In the genomic region with DNA sequence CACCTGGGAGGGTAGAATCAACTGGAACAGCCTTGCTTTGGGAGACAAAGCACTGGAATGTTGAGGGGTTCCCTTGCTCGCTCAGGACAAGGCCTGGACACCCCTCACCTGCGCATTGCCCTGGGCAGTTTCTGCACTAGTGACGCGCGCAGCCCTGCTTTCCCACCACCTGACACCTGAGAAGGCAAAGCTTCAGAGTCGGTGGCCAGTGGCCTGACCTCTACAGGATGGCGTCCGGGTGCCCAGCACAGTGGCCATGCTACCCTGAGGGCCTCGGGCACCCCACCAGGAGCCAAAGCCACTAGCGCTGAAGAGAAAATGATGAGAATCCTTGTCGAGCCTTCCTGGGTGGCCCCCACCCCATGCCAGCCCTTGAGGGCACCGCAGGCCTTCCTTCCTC, we compare ENCODE assay signal across 1 cellular context.
TF ChIP-seq lines count a peak whose summit lies in the region.

No MANE protein-coding gene starts in this region.

TF ChIP-seq in H1, 55 proteins besides CTCF, POLR2A, EP300 and RAD21:
- TF ChIP-seq SRF (IDR thresholded peaks at IDR 0.05; ENCODE audit: low read depth, low read length), result no peak
- TF ChIP-seq FOSL1 (IDR thresholded peaks at IDR 0.05; ENCODE audit: insufficient read depth, low read depth, low read length), result no peak
- no peak for TF ChIP-seq TBP (IDR thresholded peaks at IDR 0.05; ENCODE audit: low read depth, low read length)
- TF ChIP-seq CTBP2 (IDR thresholded peaks at IDR 0.05; ENCODE audit: borderline replicate concordance, insufficient read depth, insufficient read length, low read length), result no peak
- no peak for TF ChIP-seq KDM4A (IDR thresholded peaks at IDR 0.05; ENCODE audit: low read depth, low read length, severe bottlenecking)
- TF ChIP-seq RFX5 (IDR thresholded peaks at IDR 0.05; ENCODE audit: borderline replicate concordance, low read depth, low read length), result no peak
- no peak for TF ChIP-seq SP2 (IDR thresholded peaks at IDR 0.05; ENCODE audit: low read length)
- TF ChIP-seq CHD1 (IDR thresholded peaks at IDR 0.05; ENCODE audit: low read depth, low read length), result no peak
- TF ChIP-seq, protein P1, sequence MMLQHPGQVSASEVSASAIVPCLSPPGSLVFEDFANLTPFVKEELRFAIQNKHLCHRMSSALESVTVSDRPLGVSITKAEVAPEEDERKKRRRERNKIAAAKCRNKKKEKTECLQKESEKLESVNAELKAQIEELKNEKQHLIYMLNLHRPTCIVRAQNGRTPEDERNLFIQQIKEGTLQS (IDR thresholded peaks at IDR 0.05; ENCODE audit: insufficient read depth, low read depth, low read length), result no peak
- TF ChIP-seq TAF7 (optimal IDR thresholded peaks at IDR 0.05; ENCODE audit: borderline replicate concordance, low read depth, low read length), result no peak
- no peak for TF ChIP-seq ASH2L (IDR thresholded peaks at IDR 0.05; ENCODE audit: low read length)
- TF ChIP-seq BACH1 (IDR thresholded peaks at IDR 0.05; ENCODE audit: low read length), result no peak
- no peak for TF ChIP-seq BRCA1 (IDR thresholded peaks at IDR 0.05; ENCODE audit: low read depth, low read length)
- TF ChIP-seq, protein P2, sequence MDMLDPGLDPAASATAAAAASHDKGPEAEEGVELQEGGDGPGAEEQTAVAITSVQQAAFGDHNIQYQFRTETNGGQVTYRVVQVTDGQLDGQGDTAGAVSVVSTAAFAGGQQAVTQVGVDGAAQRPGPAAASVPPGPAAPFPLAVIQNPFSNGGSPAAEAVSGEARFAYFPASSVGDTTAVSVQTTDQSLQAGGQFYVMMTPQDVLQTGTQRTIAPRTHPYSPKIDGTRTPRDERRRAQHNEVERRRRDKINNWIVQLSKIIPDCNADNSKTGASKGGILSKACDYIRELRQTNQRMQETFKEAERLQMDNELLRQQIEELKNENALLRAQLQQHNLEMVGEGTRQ (IDR thresholded peaks at IDR 0.05; ENCODE audit: low read length), result no peak
- TF ChIP-seq TAF1 (IDR thresholded peaks at IDR 0.05; ENCODE audit: low read depth, low read length), result no peak
- TF ChIP-seq HDAC2 (IDR thresholded peaks at IDR 0.05; ENCODE audit: borderline replicate concordance in 1 of 2, low read depth in 2 of 2, low read length in 2 of 2), result no peak
- no peak for TF ChIP-seq CBX8 (IDR thresholded peaks at IDR 0.05; ENCODE audit: borderline replicate concordance, low read depth, low read length)
- no peak for TF ChIP-seq POU5F1 (IDR thresholded peaks at IDR 0.05; ENCODE audit: low read depth, low read length)
